ENCODE assay signal across 30 cellular contexts in the genomic region with DNA sequence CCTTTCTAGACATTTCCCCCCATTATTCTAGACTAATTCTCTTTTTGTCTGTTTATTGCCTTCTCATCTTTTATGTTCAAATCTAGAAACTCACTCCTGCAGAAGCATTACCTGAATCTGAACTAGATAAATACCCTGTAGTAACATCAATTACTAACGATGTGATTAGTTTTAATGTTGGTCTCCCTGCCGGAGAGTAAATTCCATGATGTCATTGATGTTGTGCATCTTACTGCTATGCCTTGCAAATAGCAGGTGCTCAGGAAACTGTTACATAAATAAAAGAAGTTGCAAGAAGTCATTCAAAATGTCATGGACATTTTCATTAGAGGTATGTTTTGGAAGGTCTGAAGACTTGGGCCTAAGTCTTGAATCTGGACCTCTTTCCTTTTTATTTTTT. TPM values are rescaled to one million over a fixed set of nuclear protein-coding genes. Genes with fewer than 3 reads are reported as not detected.
DNase-seq lines count a peak whose midpoint lies in the region; ATAC-seq, FAIRE-seq and TF ChIP-seq lines count a peak whose summit lies in the region.
"Had no signal": no experiment of that assay in that cellular context is flagged by ENCODE, and none has a peak within 500 bp of the region (broad histone marks: within the 10 kb centered on the region; RNA-seq: fewer than 3 reads in every experiment).

No MANE protein-coding gene starts in this region.

- TF ChIP-seq POLR2A in HepG2 (IDR thresholded peaks at IDR 0.05; ENCODE audit: insufficient read depth in 1 of 2, low read depth in 2 of 2, low read length in 2 of 2): no peak
- TF ChIP-seq POLR2A in right lobe of liver (IDR thresholded peaks at IDR 0.05): no peak

- no peak overlapping the region for H3K9ac ChIP-seq in HepG2 (ENCODE audit: insufficient read depth, low read depth, low read length)
- H3K9ac ChIP-seq: BLaER1 had no signal

- H3K27me3 ChIP-seq in HepG2 (ENCODE audit: control insufficient read depth in 1 of 2, insufficient read depth in 2 of 2, low read length in 2 of 2) (no peaks in the 10 kb centered on the region), right lobe of liver (no peaks in the 10 kb centered on the region)
- H3K27me3 ChIP-seq: BLaER1 had no signal

- H3K4me1 Mint-ChIP-seq in endothelial cell (ENCODE audit: unreplicated experiment): peaks cover 4% of the 10 kb centered on the region
- H3K4me1 Mint-ChIP-seq: CD4-positive, alpha-beta memory T cell; CD4-positive, CD25-positive, alpha-beta regulatory T cell; CD8-positive, alpha-beta memory T cell had no signal

- peak overlapping the region; percentile 48 for H3K4me3 Mint-ChIP-seq in endothelial cell (ENCODE audit: unreplicated experiment)
- H3K4me3 Mint-ChIP-seq: CD14-positive monocyte; CD4-positive, alpha-beta memory T cell; CD4-positive, CD25-positive, alpha-beta regulatory T cell; CD8-positive, alpha-beta memory T cell had no signal

- H3K9me3 Mint-ChIP-seq in endothelial cell (ENCODE audit: unreplicated experiment): no peaks in the 10 kb centered on the region
- H3K9me3 Mint-ChIP-seq: CD14-positive monocyte; CD4-positive, alpha-beta memory T cell; CD4-positive, CD25-positive, alpha-beta regulatory T cell; CD8-positive, alpha-beta memory T cell had no signal

- in situ Hi-C loops in HepG2 (cut with HindIII; ENCODE audit: extremely low pct_ligation_motif_present, low pct_unique_long_range_greater_than_20kb): no loop called here

- CTCF ChIA-PET in HepG2 (lab: Yijun Ruan, JAX; ENCODE audit: low intra/inter-chr PET ratio, low total read pairs) (no interaction called here), HEK293 (lab: Yijun Ruan, JAX) (interaction anchor here (1.7 kb wide), 1 partner anchor 11 kb away, joined by 12 read pairs; no protein-coding TSS in a partner anchor)

- no peak for TF ChIP-seq RAD21 in HepG2 (CRISPR knock-in tag; IDR thresholded peaks at IDR 0.05)

- H3K4me1 ChIP-seq in HepG2 (ENCODE audit: insufficient read depth, low read length) (no peaks in the 10 kb centered on the region), right lobe of liver (no peaks in the 10 kb centered on the region), HEK293 (ENCODE audit: control insufficient read depth, insufficient read depth, low read length) (no peaks in the 10 kb centered on the region)
- H3K4me1 ChIP-seq: BE2C, BLaER1 had no signal

- peaks cover 10 to 29% of the 10 kb centered on the region in 2 experiments; a peak in 4 of 5 replicates for H3K36me3 ChIP-seq in HepG2 (replicated peaks in 1 of 2; ENCODE audit: control insufficient read depth in 1 of 2, insufficient read depth in 2 of 2, low read length in 2 of 2)
- H3K36me3 ChIP-seq in right lobe of liver: peaks cover 0 to 10% (median 2%) of the 10 kb centered on the region in 4 donors
- H3K36me3 ChIP-seq in HEK293 (ENCODE audit: control insufficient read depth in 2 of 2, insufficient read depth in 1 of 2, low read length in 2 of 2): peaks cover 3 to 38% of the 10 kb centered on the region in 2 experiments
- H3K36me3 ChIP-seq: BE2C had no signal

- 96% methylated on average over 2 of the region's 2 CpGs for WGBS in HepG2 (ENCODE audit: low lambda C conversion rate)
- WGBS in right lobe of liver (ENCODE audit: insufficient coverage, low coverage, low lambda C conversion rate, missing lambda C conversion rate): 84% methylated on average over 2 of the region's 2 CpGs

- H3K4me3 ChIP-seq in HepG2 (replicated peaks in 1 of 3; ENCODE audit: insufficient read depth in 1 of 3, low read depth in 2 of 3, low read length in 3 of 3) (no peak overlapping the region), right lobe of liver (no peak overlapping the region), HEK293 (ENCODE audit: low read depth, low read length) (no peak overlapping the region)
- H3K4me3 ChIP-seq: BLaER1 had no signal

- no peak overlapping the region for H3K4me2 ChIP-seq in HepG2 (ENCODE audit: low read depth, low read length)
- H3K4me2 ChIP-seq: BLaER1 had no signal

- no TSS peak for BruUV-seq in HepG2 (replicated peaks; lab: Mats Ljungman, UMichigan)

- intact Hi-C loops in HepG2 (cut with micrococcal nuclease; ENCODE audit: unreplicated experiment) (no loop called here), right lobe of liver (cut with DNase I) (no loop called here)

- ATAC-seq in HepG2: no peak
- ATAC-seq in right lobe of liver: no peak

- TF ChIP-seq EP300 in HepG2 (IDR thresholded peaks at IDR 0.05; ENCODE audit: low read depth in 2 of 2, low read length in 2 of 2): no peak
- TF ChIP-seq EP300 in HepG2 (CRISPR knock-in tag; IDR thresholded peaks at IDR 0.05; ENCODE audit: borderline replicate concordance): no peak

- no peaks in the 10 kb centered on the region for H4K20me1 ChIP-seq in HepG2 (ENCODE audit: insufficient read depth, low read length)
- H4K20me1 ChIP-seq: BLaER1 had no signal

- no peak overlapping the region for H2AFZ ChIP-seq in HepG2 (ENCODE audit: low read length)

- H3K9me3 ChIP-seq in HepG2 (ENCODE audit: low read length) (no peaks in the 10 kb centered on the region), right lobe of liver (no peaks in the 10 kb centered on the region), HEK293 (ENCODE audit: control insufficient read depth, insufficient read depth, low read depth, low read length) (no peaks in the 10 kb centered on the region)
- H3K9me3 ChIP-seq: BE2C, BLaER1 had no signal

- no peaks in the 10 kb centered on the region for H3K79me2 ChIP-seq in HepG2 (ENCODE audit: insufficient read depth, low read length)

- POLR2A ChIA-PET in HepG2 (lab: Yijun Ruan, JAX): no interaction called here
- POLR2A ChIA-PET in HEK293 (lab: Yijun Ruan, JAX): no interaction called here

- no peak for FAIRE-seq in HepG2 (lab: Jason Lieb, UNC)
- FAIRE-seq: GM12891, GM19239 had no signal

- TF ChIP-seq CTCF in HepG2 (CRISPR knock-in tag; IDR thresholded peaks at IDR 0.05) (no peak), right lobe of liver (IDR thresholded peaks at IDR 0.05) (no peak), HEK293 (tag by site-specific recombination; IDR thresholded peaks at IDR 0.05) (no peak), endothelial cell (IDR thresholded peaks at IDR 0.05; ENCODE audit: unreplicated experiment) (no peak)

- H3K36me3 Mint-ChIP-seq in endothelial cell (ENCODE audit: low read depth, unreplicated experiment): peaks cover 28% of the 10 kb centered on the region
- H3K36me3 Mint-ChIP-seq: CD4-positive, alpha-beta memory T cell; CD4-positive, CD25-positive, alpha-beta regulatory T cell; CD8-positive, alpha-beta memory T cell had no signal

- H3K27ac Mint-ChIP-seq in endothelial cell (ENCODE audit: unreplicated experiment): no peak overlapping the region
- H3K27ac Mint-ChIP-seq: CD14-positive monocyte; CD4-positive, alpha-beta memory T cell; CD4-positive, CD25-positive, alpha-beta regulatory T cell; CD8-positive, alpha-beta memory T cell had no signal

- no peak overlapping the region for H3K27ac ChIP-seq in HepG2 (ENCODE audit: extremely low read length, insufficient read depth, low read length)
- no peak overlapping the region for H3K27ac ChIP-seq in right lobe of liver
- H3K27ac ChIP-seq in HEK293 (ENCODE audit: extremely low read depth, low read depth, low read length): no peak overlapping the region
- H3K27ac ChIP-seq: 22Rv1, BLaER1 had no signal

- no peak for DNase-seq in HepG2 (ENCODE audit: low spot score)
- DNase-seq in right lobe of liver: no peak
- no peak for DNase-seq in endothelial cell (ENCODE audit: low spot score)
- DNase-seq in GM03348 (ENCODE audit: low spot score): no peak
- no peak for DNase-seq in UCSD-AML1 (lab: John Stamatoyannopoulos, UW; ENCODE audit: unreplicated experiment)
- DNase-seq: ACHN; BE2C; C1 segment of cervical spinal cord; CD4-positive, alpha-beta memory T cell; CD4-positive, CD25-positive, alpha-beta regulatory T cell; CD8-positive, alpha-beta memory T cell; COR-L47; DMS 273 treated with DMSO at 0.1 percent for 48 hours; DMS153; DMS53; DMS79; DND-41; EL; GDM1 had no signal

- H3K27me3 Mint-ChIP-seq in endothelial cell (ENCODE audit: unreplicated experiment): peaks cover 2% of the 10 kb centered on the region

RNA-seq across cellular contexts. Expression of a gene that starts 23.0 kb away (rescaled TPM):
- total RNA-seq in HepG2 (2016; rRNA removed; fragmentation: Illumina TruSeq; extraction: Trizol) (not detected in 2 replicates), right lobe of liver (1,000 to 10,000 TPM in 5 of 6 experiments, 100 to 1,000 TPM in 1; 926 to 1,698 (median 1,449) TPM), endothelial cell (ENCODE audit: unreplicated experiment) (not detected)
- not detected in 2 replicates for total RNA-seq in HepG2 (2016; cell fraction: cytosol; rRNA removed; fragmentation: Illumina TruSeq; extraction: Trizol; ENCODE audit: low read depth)
- not detected in 2 replicates for total RNA-seq in HepG2 (2016; cell fraction: insoluble cytoplasmic fraction; rRNA removed; fragmentation: Illumina TruSeq; extraction: Trizol)
- total RNA-seq in HepG2 (2016; cell fraction: membrane; rRNA removed; fragmentation: Illumina TruSeq; extraction: Trizol): not detected in 2 replicates
- total RNA-seq in HepG2 (2016; cell fraction: nucleus; rRNA removed; fragmentation: Illumina TruSeq; extraction: Trizol): not detected in 2 replicates
- polyA plus RNA-seq in HepG2 (2011; rRNA removed): not detected in 2 replicates
- not detected in 2 replicates for polyA plus RNA-seq in HepG2 (2011; cell fraction: cytosol; rRNA removed)
- not detected in 2 replicates for polyA plus RNA-seq in HepG2 (2011; cell fraction: nucleus; rRNA removed)
- not detected in 2 replicates for polyA plus RNA-seq in HepG2 (2012)
- not detected in 2 replicates for polyA plus RNA-seq in HepG2 (2016; cell fraction: cytosol; fragmentation: Illumina TruSeq; extraction: Trizol; ENCODE audit: low read depth)
- not detected in 2 replicates for polyA plus RNA-seq in HepG2 (2016; cell fraction: insoluble cytoplasmic fraction; fragmentation: Illumina TruSeq; extraction: Trizol; ENCODE audit: low read depth)
- not detected in 2 replicates for polyA plus RNA-seq in HepG2 (2016; cell fraction: membrane; fragmentation: Illumina TruSeq; extraction: Trizol; ENCODE audit: low read depth)
- not detected in 2 replicates for polyA plus RNA-seq in HepG2 (2016; cell fraction: nucleus; fragmentation: Illumina TruSeq; extraction: Trizol; ENCODE audit: insufficient read depth, low read depth)
- polyA minus RNA-seq in HepG2 (2011; rRNA and poly(A)+ RNA removed; ENCODE audit: low replicate concordance): not detected in 2 replicates
- not detected in 2 replicates for polyA minus RNA-seq in HepG2 (2011; cell fraction: cytosol; rRNA and poly(A)+ RNA removed)
- not detected in 2 replicates for polyA minus RNA-seq in HepG2 (2011; cell fraction: nucleus; rRNA and poly(A)+ RNA removed)
- total RNA-seq: A172; A673; CD4-positive, alpha-beta memory T cell; CD4-positive, CD25-positive, alpha-beta regulatory T cell; CD8-positive, alpha-beta memory T cell; Daoy; G401 had no signal
- polyA plus RNA-seq: AG04450; CD14-positive monocyte; CD4-positive, alpha-beta memory T cell; CD4-positive, CD25-positive, alpha-beta regulatory T cell; CD8-positive, alpha-beta memory T cell had no signal

RNA-seq across cellular contexts. Expression of a gene that starts 37.5 kb away (rescaled TPM):
- total RNA-seq in HepG2 (2016; rRNA removed; fragmentation: Illumina TruSeq; extraction: Trizol): 5.2 and 6.5 TPM in 2 replicates
- total RNA-seq in HepG2 (2016; cell fraction: cytosol; rRNA removed; fragmentation: Illumina TruSeq; extraction: Trizol; ENCODE audit: low read depth): 1.9 and 2.6 TPM in 2 replicates
- total RNA-seq in HepG2 (2016; cell fraction: insoluble cytoplasmic fraction; rRNA removed; fragmentation: Illumina TruSeq; extraction: Trizol): 6.0 and 6.8 TPM in 2 replicates
- 4.8 and 6.3 TPM in 2 replicates for total RNA-seq in HepG2 (2016; cell fraction: membrane; rRNA removed; fragmentation: Illumina TruSeq; extraction: Trizol)
- total RNA-seq in HepG2 (2016; cell fraction: nucleus; rRNA removed; fragmentation: Illumina TruSeq; extraction: Trizol): 23.7 and 24.7 TPM in 2 replicates
- polyA plus RNA-seq in HepG2 (2011; rRNA removed): 4.9 and 6.4 TPM in 2 replicates
- polyA plus RNA-seq in HepG2 (2011; cell fraction: cytosol; rRNA removed): 2.8 and 3.9 TPM in 2 replicates
- polyA plus RNA-seq in HepG2 (2011; cell fraction: nucleus; rRNA removed): 7.3 and 10.1 TPM in 2 replicates
- 4.1 and 13.8 TPM in 2 replicates for polyA plus RNA-seq in HepG2 (2012)
- polyA plus RNA-seq in HepG2 (2016; cell fraction: cytosol; fragmentation: Illumina TruSeq; extraction: Trizol; ENCODE audit: low read depth): 1.3 and 1.7 TPM in 2 replicates
- polyA plus RNA-seq in HepG2 (2016; cell fraction: insoluble cytoplasmic fraction; fragmentation: Illumina TruSeq; extraction: Trizol; ENCODE audit: low read depth): 8.7 and 9.1 TPM in 2 replicates
- polyA plus RNA-seq in HepG2 (2016; cell fraction: membrane; fragmentation: Illumina TruSeq; extraction: Trizol; ENCODE audit: low read depth): 2.3 and 2.4 TPM in 2 replicates
- 11.2 and 14.2 TPM in 2 replicates for polyA plus RNA-seq in HepG2 (2016; cell fraction: nucleus; fragmentation: Illumina TruSeq; extraction: Trizol; ENCODE audit: insufficient read depth, low read depth)
- 6.2 and 131 TPM in 2 replicates for polyA minus RNA-seq in HepG2 (2011; rRNA and poly(A)+ RNA removed; ENCODE audit: low replicate concordance)
- 3.1 and 4.2 TPM in 2 replicates for polyA minus RNA-seq in HepG2 (2011; cell fraction: cytosol; rRNA and poly(A)+ RNA removed)
- polyA minus RNA-seq in HepG2 (2011; cell fraction: nucleus; rRNA and poly(A)+ RNA removed): 43.3 and 47.1 TPM in 2 replicates
- 10 to 100 TPM in 5 of 6 experiments, 1 to 10 TPM in 1; 7.3 to 32.8 (median 14.0) TPM for total RNA-seq in right lobe of liver
- total RNA-seq in endothelial cell (ENCODE audit: unreplicated experiment): 70.7 TPM
- total RNA-seq: G401 had no signal
- polyA plus RNA-seq: CD4-positive, alpha-beta memory T cell; CD4-positive, CD25-positive, alpha-beta regulatory T cell had no signal

Comparison
In these comparisons a context has a peak if more than half of its experiments do, and no peak if none do; other contexts are left out.
1. RNA of a gene that starts 23.0 kb away (total RNA-seq): 926 to 1,698 TPM in right lobe of liver; not detected in HepG2 and not detected in endothelial cell (single experiment); every median in the first group is over 100 times any median in the second.